ENCODE assay signal across 1 cellular context in genomic region chr16:15963307-15963910, GRCh38.
A peak's percentile ranks its signal among the peaks of the same experiment; 100 is the strongest.
TF ChIP-seq lines count a peak whose summit lies in the region.

No MANE protein-coding gene starts in this region.

TF ChIP-seq in GM12878, 131 proteins besides CTCF, POLR2A, EP300 and RAD21:
- TF ChIP-seq NR2C2 (IDR thresholded peaks at IDR 0.05; ENCODE audit: borderline replicate concordance, control insufficient read depth, insufficient read length, low read depth) (no peak), POU2F2 (IDR thresholded peaks at IDR 0.05; ENCODE audit: borderline replicate concordance, low read depth, low read length) (peak; percentile 67; the same call in 2 of the 3 replicates), BCL3 (IDR thresholded peaks at IDR 0.05; ENCODE audit: borderline replicate concordance, insufficient read depth, low read depth, low read length, poor library complexity, severe bottlenecking) (no peak), TCF3 (IDR thresholded peaks at IDR 0.05; ENCODE audit: borderline replicate concordance, insufficient read depth, low read depth, low read length) (no peak), IRF3 (IDR thresholded peaks at IDR 0.05) (no peak)
- TF ChIP-seq, protein P1, sequence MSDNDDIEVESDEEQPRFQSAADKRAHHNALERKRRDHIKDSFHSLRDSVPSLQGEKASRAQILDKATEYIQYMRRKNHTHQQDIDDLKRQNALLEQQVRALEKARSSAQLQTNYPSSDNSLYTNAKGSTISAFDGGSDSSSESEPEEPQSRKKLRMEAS (IDR thresholded peaks at IDR 0.05; ENCODE audit: low read depth, low read length), result no peak
TF ChIP-seq in GM12878: peak in this region for 1.
